Comparison of ENCODE assay signal across 1 cellular context in the genomic region with DNA sequence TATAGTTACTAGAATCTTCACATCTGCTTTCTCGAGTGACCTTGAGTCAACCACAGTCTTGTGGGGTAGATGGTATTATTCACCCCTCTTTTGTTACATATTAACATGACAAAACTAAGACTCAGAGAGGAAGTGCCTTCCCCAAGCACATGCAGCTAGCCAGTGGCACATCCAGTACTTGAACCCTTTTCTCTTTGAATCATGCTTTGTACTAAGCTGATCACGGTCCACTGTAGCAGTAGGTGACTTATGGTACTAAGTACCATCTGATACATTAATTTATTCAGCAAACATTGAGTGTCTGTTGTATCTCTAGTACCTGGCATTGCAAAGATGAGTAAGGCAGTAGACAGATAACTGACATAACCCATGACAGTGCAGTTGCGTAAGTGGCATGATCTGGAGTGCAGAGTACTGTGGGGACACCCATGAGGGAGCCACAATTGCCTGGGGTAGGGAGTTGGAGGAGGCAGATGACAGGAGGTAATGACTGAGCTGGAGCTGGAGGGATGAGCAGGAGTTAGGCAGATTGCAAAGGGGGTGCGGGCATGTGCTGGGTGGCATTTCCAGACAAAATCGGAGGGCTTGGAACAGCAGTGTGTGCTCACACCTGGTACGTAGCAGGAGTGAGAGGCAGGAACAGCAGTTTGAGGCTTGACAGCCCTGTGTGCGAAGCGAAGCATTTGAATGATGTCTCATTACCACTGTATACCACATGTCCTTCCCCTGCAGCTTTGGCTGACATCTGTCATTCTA.
TF ChIP-seq lines count a peak whose summit lies in the region.

No MANE protein-coding gene starts in this region.

TF ChIP-seq in K562, 482 proteins besides CTCF, POLR2A, EP300 and RAD21 (continued from another document and continues in another):
- TF ChIP-seq JUNB (CRISPR knock-in tag; conservative IDR thresholded peaks at IDR 0.05) (no peak), TAF15 (IDR thresholded peaks at IDR 0.05; ENCODE audit: low read depth, low read length) (no peak), THRA (IDR thresholded peaks at IDR 0.05) (no peak), DEAF1 (CRISPR knock-in tag; IDR thresholded peaks at IDR 0.05) (no peak), NFE2 (IDR thresholded peaks at IDR 0.05; ENCODE audit: low read depth) (peak; percentile 66), ZNF644 (tag; IDR thresholded peaks at IDR 0.05; ENCODE audit: low read depth) (no peak), ARID4B (CRISPR knock-in tag; IDR thresholded peaks at IDR 0.05) (no peak), ATF1 (CRISPR knock-in tag; IDR thresholded peaks at IDR 0.05) (no peak), ATF1 (tag; IDR thresholded peaks at IDR 0.05) (no peak), ELK1 (CRISPR knock-in tag; IDR thresholded peaks at IDR 0.05) (no peak), ZNF184 (CRISPR knock-in tag; IDR thresholded peaks at IDR 0.05) (no peak), CEBPG (CRISPR knock-in tag; IDR thresholded peaks at IDR 0.05) (peak; percentile 56), CEBPG (tag; conservative IDR thresholded peaks at IDR 0.05 in 1 of 2, IDR thresholded peaks at IDR 0.05 in 1 of 2) (peak; percentile 59 to 90), RFX5 (IDR thresholded peaks at IDR 0.05; ENCODE audit: low read depth, low read length) (no peak), TRIM28 (IDR thresholded peaks at IDR 0.05) (no peak), RAD51 (IDR thresholded peaks at IDR 0.05; ENCODE audit: borderline replicate concordance, low read depth) (no peak), SREBF2 (CRISPR knock-in tag; IDR thresholded peaks at IDR 0.05) (no peak), ZNF830 (CRISPR knock-in tag; IDR thresholded peaks at IDR 0.05) (no peak), GABPB2 (CRISPR knock-in tag; conservative IDR thresholded peaks at IDR 0.05) (no peak), MCM3 (IDR thresholded peaks at IDR 0.05) (no peak), ZC3H4 (CRISPR knock-in tag; IDR thresholded peaks at IDR 0.05; ENCODE audit: borderline replicate concordance) (no peak), MECOM (CRISPR knock-in tag; IDR thresholded peaks at IDR 0.05) (peak; percentile 97), FOSL1 (tag; conservative IDR thresholded peaks at IDR 0.05) (peak; percentile 78), FOXJ3 (CRISPR knock-in tag; IDR thresholded peaks at IDR 0.05) (no peak), PHF20 (IDR thresholded peaks at IDR 0.05; ENCODE audit: partially characterized antibody) (no peak), EHMT2 (IDR thresholded peaks at IDR 0.05) (0 out of 2 replicates have a peak, but pooled peaks have one; percentile 17), RCOR1 (IDR thresholded peaks at IDR 0.05; ENCODE audit: borderline replicate concordance in 1 of 2, low read depth in 2 of 2, low read length in 2 of 2) (no peak), MNT (conservative IDR thresholded peaks at IDR 0.05) (no peak), ZNF224 (CRISPR knock-in tag; IDR thresholded peaks at IDR 0.05) (no peak), RBM17 (IDR thresholded peaks at IDR 0.05; ENCODE audit: borderline replicate concordance, low read depth, low read length) (no peak), CEBPB (tag; IDR thresholded peaks at IDR 0.05) (peak; percentile 98), ZSCAN32 (CRISPR knock-in tag; IDR thresholded peaks at IDR 0.05) (no peak), DPF2 (IDR thresholded peaks at IDR 0.05) (peak; percentile 63; the same call in 1 of the 2 replicates), ZBTB5 (IDR thresholded peaks at IDR 0.05) (no peak), POLR2AphosphoS2 (IDR thresholded peaks at IDR 0.05; ENCODE audit: low read length) (no peak), ZBED1 (IDR thresholded peaks at IDR 0.05) (no peak), ZNF764 (CRISPR knock-in tag; IDR thresholded peaks at IDR 0.05; ENCODE audit: low read depth) (no peak), ZNF41 (CRISPR knock-in tag; conservative IDR thresholded peaks at IDR 0.05) (no peak), SPI1 (IDR thresholded peaks at IDR 0.05; ENCODE audit: borderline replicate concordance, low read depth, low read length) (peak; percentile 74; the same call in 1 of the 2 replicates), SNRNP70 (optimal IDR thresholded peaks at IDR 0.05; ENCODE audit: low read depth, low read length) (no peak), TEAD4 (IDR thresholded peaks at IDR 0.05; ENCODE audit: low read length) (0 out of 2 replicates have a peak, but pooled peaks have one; percentile 14), TEAD4 (CRISPR knock-in tag; IDR thresholded peaks at IDR 0.05; ENCODE audit: borderline replicate concordance) (no peak), TCF7 (IDR thresholded peaks at IDR 0.05; ENCODE audit: borderline replicate concordance) (no peak), BDP1 (IDR thresholded peaks at IDR 0.05; ENCODE audit: insufficient read depth, insufficient read length) (no peak), NR4A1 (CRISPR knock-in tag; IDR thresholded peaks at IDR 0.05) (no peak), NR4A1 (tag; IDR thresholded peaks at IDR 0.05) (0 out of 2 replicates have a peak, but pooled peaks have one; percentile 65)
- TF ChIP-seq, protein P1, sequence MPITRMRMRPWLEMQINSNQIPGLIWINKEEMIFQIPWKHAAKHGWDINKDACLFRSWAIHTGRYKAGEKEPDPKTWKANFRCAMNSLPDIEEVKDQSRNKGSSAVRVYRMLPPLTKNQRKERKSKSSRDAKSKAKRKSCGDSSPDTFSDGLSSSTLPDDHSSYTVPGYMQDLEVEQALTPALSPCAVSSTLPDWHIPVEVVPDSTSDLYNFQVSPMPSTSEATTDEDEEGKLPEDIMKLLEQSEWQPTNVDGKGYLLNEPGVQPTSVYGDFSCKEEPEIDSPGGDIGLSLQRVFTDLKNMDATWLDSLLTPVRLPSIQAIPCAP (CRISPR knock-in tag; IDR thresholded peaks at IDR 0.05; ENCODE audit: borderline replicate concordance): no peak
- TF ChIP-seq, protein P2, sequence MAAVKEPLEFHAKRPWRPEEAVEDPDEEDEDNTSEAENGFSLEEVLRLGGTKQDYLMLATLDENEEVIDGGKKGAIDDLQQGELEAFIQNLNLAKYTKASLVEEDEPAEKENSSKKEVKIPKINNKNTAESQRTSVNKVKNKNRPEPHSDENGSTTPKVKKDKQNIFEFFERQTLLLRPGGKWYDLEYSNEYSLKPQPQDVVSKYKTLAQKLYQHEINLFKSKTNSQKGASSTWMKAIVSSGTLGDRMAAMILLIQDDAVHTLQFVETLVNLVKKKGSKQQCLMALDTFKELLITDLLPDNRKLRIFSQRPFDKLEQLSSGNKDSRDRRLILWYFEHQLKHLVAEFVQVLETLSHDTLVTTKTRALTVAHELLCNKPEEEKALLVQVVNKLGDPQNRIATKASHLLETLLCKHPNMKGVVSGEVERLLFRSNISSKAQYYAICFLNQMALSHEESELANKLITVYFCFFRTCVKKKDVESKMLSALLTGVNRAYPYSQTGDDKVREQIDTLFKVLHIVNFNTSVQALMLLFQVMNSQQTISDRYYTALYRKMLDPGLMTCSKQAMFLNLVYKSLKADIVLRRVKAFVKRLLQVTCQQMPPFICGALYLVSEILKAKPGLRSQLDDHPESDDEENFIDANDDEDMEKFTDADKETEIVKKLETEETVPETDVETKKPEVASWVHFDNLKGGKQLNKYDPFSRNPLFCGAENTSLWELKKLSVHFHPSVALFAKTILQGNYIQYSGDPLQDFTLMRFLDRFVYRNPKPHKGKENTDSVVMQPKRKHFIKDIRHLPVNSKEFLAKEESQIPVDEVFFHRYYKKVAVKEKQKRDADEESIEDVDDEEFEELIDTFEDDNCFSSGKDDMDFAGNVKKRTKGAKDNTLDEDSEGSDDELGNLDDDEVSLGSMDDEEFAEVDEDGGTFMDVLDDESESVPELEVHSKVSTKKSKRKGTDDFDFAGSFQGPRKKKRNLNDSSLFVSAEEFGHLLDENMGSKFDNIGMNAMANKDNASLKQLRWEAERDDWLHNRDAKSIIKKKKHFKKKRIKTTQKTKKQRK (IDR thresholded peaks at IDR 0.05; ENCODE audit: borderline replicate concordance, low read depth, low read length): no peak
